20 cellular contexts compared by ENCODE assay signal in the genomic region with DNA sequence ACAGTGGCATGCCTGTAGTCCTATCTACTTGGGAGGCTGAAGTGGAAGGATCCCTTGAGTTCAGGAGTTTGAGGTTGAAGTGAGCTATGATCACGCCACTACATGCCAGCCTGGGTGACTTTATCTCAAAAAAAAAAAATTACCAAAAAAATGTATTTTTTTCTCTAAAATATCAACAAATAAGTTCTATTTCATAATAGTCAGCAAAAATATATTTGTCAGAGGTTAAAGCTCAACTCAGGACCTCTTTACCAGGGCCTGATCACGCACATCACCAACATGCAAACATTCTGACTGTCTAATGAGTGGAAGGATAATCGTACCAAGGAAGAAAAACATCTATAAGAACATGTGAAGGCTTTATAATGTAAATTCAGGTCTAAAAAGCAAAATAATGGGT.
DNase-seq lines count a peak whose midpoint lies in the region; ATAC-seq, FAIRE-seq and TF ChIP-seq lines count a peak whose summit lies in the region.
"Had no signal": no experiment of that assay in that cellular context is flagged by ENCODE, and none has a peak within 500 bp of the region (broad histone marks: within the 10 kb centered on the region; RNA-seq: fewer than 3 reads in every experiment).

No MANE protein-coding gene starts in this region.

- H4K20me1 ChIP-seq in IMR-90 (ENCODE audit: insufficient read depth, low read length) = no peaks in the 10 kb centered on the region
- H4K20me1 ChIP-seq: BLaER1 had no signal

- H2BK20ac ChIP-seq in IMR-90 (ENCODE audit: low read depth, low read length) = no peak overlapping the region

- H3K27ac ChIP-seq in A549 (no peak overlapping the region), IMR-90 (ENCODE audit: insufficient read depth, low read length) (no peak overlapping the region), mesendoderm (ENCODE audit: low read depth, low read length) (no peak overlapping the region), uterus (peak overlapping the region; percentile 82 to 85)
- H3K27ac ChIP-seq: BLaER1, C4-2B, GM23248 had no signal

- WGBS in A549 (ENCODE audit: missing lambda C conversion rate) = 94% methylated on average over 3 of the region's 3 CpGs
- WGBS in IMR-90 (ENCODE audit: extremely low coverage in 2 of 2, insufficient read length in 1 of 2), 2 experiments = no CpG with 5 or more reads among the region's 3 CpGs
- WGBS in mesendoderm (ENCODE audit: extremely low coverage, insufficient coverage, low lambda C conversion rate) = no CpG with 5 or more reads among the region's 3 CpGs

- intact Hi-C loops in IMR-90 (cut with micrococcal nuclease) (no loop called here), uterus (cut with DNase I; ENCODE audit: low total_unique reads) (no loop called here)

- H3K23ac ChIP-seq in IMR-90 (ENCODE audit: low read depth, low read length) (no peak overlapping the region), mesendoderm (ENCODE audit: low read length) (no peak overlapping the region)

- H3K9me1 ChIP-seq in IMR-90 (ENCODE audit: insufficient read depth, low read length) = 0 out of 2 replicates have a peak, but pooled peaks cover 2% of the 10 kb centered on the region

- no peaks in the 10 kb centered on the region for H3K27me3 Mint-ChIP-seq in T-helper 17 cell
- H3K27me3 Mint-ChIP-seq: B cell; CD4-positive, CD25-positive, alpha-beta regulatory T cell had no signal

- H4K8ac ChIP-seq in IMR-90 (ENCODE audit: low read depth in 2 of 2, low read length in 2 of 2) (no peak overlapping the region), mesendoderm (ENCODE audit: low read depth, low read length) (peak overlapping the region; percentile 56)

- no peak overlapping the region for H3K4me2 ChIP-seq in A549
- H3K4me2 ChIP-seq in IMR-90 (ENCODE audit: low read depth, low read length) = no peak overlapping the region
- H3K4me2 ChIP-seq in mesendoderm (ENCODE audit: low read length) = no peak overlapping the region
- H3K4me2 ChIP-seq: BLaER1 had no signal

- peaks cover 14% of the 10 kb centered on the region for H3K36me3 ChIP-seq in IMR-90 (ENCODE audit: control insufficient read depth, insufficient read depth, low read length)
- no peaks in the 10 kb centered on the region for H3K36me3 ChIP-seq in mesendoderm (ENCODE audit: control insufficient read depth, insufficient read depth, low read length)
- no peaks in the 10 kb centered on the region for H3K36me3 ChIP-seq in uterus

- no peak overlapping the region for H3K27ac Mint-ChIP-seq in T-helper 17 cell
- H3K27ac Mint-ChIP-seq: B cell; CD4-positive, CD25-positive, alpha-beta regulatory T cell; CD8-positive, alpha-beta T cell had no signal

- no peak overlapping the region for H4K91ac ChIP-seq in IMR-90 (ENCODE audit: insufficient read depth, low read depth, low read length)

- H3K79me2 ChIP-seq in mesendoderm (ENCODE audit: control insufficient read depth, insufficient read depth, low read length) = no peaks in the 10 kb centered on the region

- H3K79me1 ChIP-seq in IMR-90 (ENCODE audit: low read depth in 1 of 2, low read length in 2 of 2) (no peaks in the 10 kb centered on the region; a peak in 1 of 4 replicates), mesendoderm (ENCODE audit: low read length) (no peaks in the 10 kb centered on the region)

- no peak overlapping the region for H2AK9ac ChIP-seq in IMR-90 (replicated peaks; ENCODE audit: low read depth, low read length, poor library complexity)

- H3K27me3 ChIP-seq in IMR-90 (ENCODE audit: control insufficient read depth, insufficient read depth, low read length) = no peaks in the 10 kb centered on the region
- no peaks in the 10 kb centered on the region for H3K27me3 ChIP-seq in mesendoderm (ENCODE audit: insufficient read depth, low read length, poor library complexity)
- H3K27me3 ChIP-seq in uterus = no peaks in the 10 kb centered on the region
- H3K27me3 ChIP-seq: BLaER1 had no signal

- no peak overlapping the region for H2BK5ac ChIP-seq in IMR-90 (ENCODE audit: low read depth, low read length, poor library complexity, severe bottlenecking)
- H2BK5ac ChIP-seq in mesendoderm (ENCODE audit: low read length) = no peak overlapping the region

- H3K18ac ChIP-seq in IMR-90 (ENCODE audit: low read depth, low read length) (no peak overlapping the region), mesendoderm (ENCODE audit: low read length) (no peak overlapping the region)

- TF ChIP-seq POLR2A in A549 (IDR thresholded peaks at IDR 0.05; ENCODE audit: low read length) (no peak), IMR-90 (IDR thresholded peaks at IDR 0.05; ENCODE audit: low read depth, low read length) (no peak), uterus (IDR thresholded peaks at IDR 0.05) (no peak)

- H3K4me1 Mint-ChIP-seq in T-helper 17 cell = peaks cover 5% of the 10 kb centered on the region
- H3K4me1 Mint-ChIP-seq: B cell had no signal

- TF ChIP-seq CTCF in A549 (IDR thresholded peaks at IDR 0.05) (no peak), IMR-90 (conservative IDR thresholded peaks at IDR 0.05; ENCODE audit: low read depth, low read length) (no peak), uterus (IDR thresholded peaks at IDR 0.05) (no peak)

- CTCF ChIA-PET in A549 (lab: Yijun Ruan, JAX) = interaction anchor here (1.2 kb wide), 1 partner anchor 10 kb away, joined by 3 read pairs; no protein-coding TSS in a partner anchor
- CTCF ChIA-PET in IMR-90 (lab: Yijun Ruan, JAX) = no interaction called here

- no peak overlapping the region for H3K14ac ChIP-seq in IMR-90 (replicated peaks; ENCODE audit: low read depth, low read length)

- in situ Hi-C loops in IMR-90 (cut with MboI; ENCODE audit: low sequenced_read_pairs) = no loop called here

- H4K5ac ChIP-seq in IMR-90 (ENCODE audit: low read depth, low read length) (no peak overlapping the region), mesendoderm (ENCODE audit: low read length) (no peak overlapping the region)

- no peak overlapping the region for H3K9ac ChIP-seq in IMR-90 (ENCODE audit: low read depth, low read length)
- H3K9ac ChIP-seq in mesendoderm (ENCODE audit: low read length) = no peak overlapping the region
- H3K9ac ChIP-seq: BLaER1, GM23248 had no signal

- no peak overlapping the region for H2BK120ac ChIP-seq in IMR-90 (ENCODE audit: low read depth, low read length)
- no peak overlapping the region for H2BK120ac ChIP-seq in mesendoderm (ENCODE audit: low read depth, low read length)

- H3K56ac ChIP-seq in IMR-90 (ENCODE audit: extremely low read depth, insufficient read depth, low read length) (no peak overlapping the region), mesendoderm (ENCODE audit: low read length) (no peak overlapping the region)

- FAIRE-seq in A549 (lab: Jason Lieb, UNC) = no peak
- FAIRE-seq: G401.6, GM12892, H1 had no signal

- H2BK15ac ChIP-seq in IMR-90 (ENCODE audit: low read depth, low read length) (no peak overlapping the region), mesendoderm (replicated peaks; ENCODE audit: low read depth) (no peak overlapping the region)

- POLR2A ChIA-PET in A549 (lab: Yijun Ruan, JAX) (no interaction called here), IMR-90 (lab: Charles Lee; ENCODE audit: unreplicated experiment) (no interaction called here)

- no peak overlapping the region for H2AFZ ChIP-seq in IMR-90 (replicated peaks; ENCODE audit: low read length, poor library complexity)
- H2AFZ ChIP-seq: GM23248 had no signal

- H2AK5ac ChIP-seq in IMR-90 (ENCODE audit: low read depth, low read length) = no peak overlapping the region
- H2AK5ac ChIP-seq in mesendoderm (ENCODE audit: low read length) = no peak overlapping the region

- ATAC-seq in A549 (no peak), IMR-90 (ENCODE audit: low read depth) (no peak), GM21717 (IDR thresholded peaks at IDR 0.05; ENCODE audit: unreplicated experiment) (no peak), T-helper 17 cell (no peak)
- ATAC-seq: CD8-positive, alpha-beta T cell had no signal

- H3K4me1 ChIP-seq in A549 (no peaks in the 10 kb centered on the region), IMR-90 (ENCODE audit: control insufficient read depth, insufficient read depth, low read length) (peaks cover 2% of the 10 kb centered on the region), mesendoderm (ENCODE audit: control insufficient read depth, low read depth, low read length) (no peaks in the 10 kb centered on the region), uterus (peaks cover 4 to 7% of the 10 kb centered on the region in 2 donors)
- H3K4me1 ChIP-seq: BLaER1, Caco-2 had no signal

- no peak overlapping the region for H3K4me3 ChIP-seq in A549
- no peak overlapping the region for H3K4me3 ChIP-seq in IMR-90 (ENCODE audit: insufficient read depth, low read depth, low read length)
- no peak overlapping the region for H3K4me3 ChIP-seq in mesendoderm (ENCODE audit: low read length)
- no peak overlapping the region for H3K4me3 ChIP-seq in uterus
- H3K4me3 ChIP-seq: BLaER1, GM23248 had no signal

- no peaks in the 10 kb centered on the region for H3K9me3 ChIP-seq in A549
- no peaks in the 10 kb centered on the region for H3K9me3 ChIP-seq in IMR-90 (ENCODE audit: control insufficient read depth, insufficient read depth, low read length)
- H3K9me3 ChIP-seq in uterus = no peaks in the 10 kb centered on the region
- no peaks in the 10 kb centered on the region for H3K9me3 ChIP-seq in T-helper 17 cell (ENCODE audit: control insufficient read depth, low read length, poor library complexity, severe bottlenecking)
- H3K9me3 ChIP-seq: BLaER1, Caco-2 had no signal

- H3K4ac ChIP-seq in IMR-90 (ENCODE audit: low read depth, low read length) (no peak overlapping the region), mesendoderm (ENCODE audit: low read depth, low read length) (no peak overlapping the region)

- H3K36me3 Mint-ChIP-seq in T-helper 17 cell (ENCODE audit: low read depth) = peaks cover 13% of the 10 kb centered on the region

- no peak for TF ChIP-seq EP300 in A549 (IDR thresholded peaks at IDR 0.05)

- dilution Hi-C loops in IMR-90 (cut with HindIII; ENCODE audit: low sequenced_read_pairs, unreplicated experiment) = no loop called here

- DNase-seq in A549 (ENCODE audit: low read depth in 1 of 2, low spot score in 1 of 2) (no peak), IMR-90 (no peak), mesendoderm (no peak), uterus (no peak), T-helper 17 cell (no peak)
- DNase-seq: Caco-2; CD4-positive, CD25-positive, alpha-beta regulatory T cell; CD8-positive, alpha-beta T cell; DMS153; DND-41; GM23248; H7; HCEC 1CT had no signal

- no TSS peak for BruUV-seq in IMR-90 (replicated peaks; lab: Mats Ljungman, UMichigan)

- TF ChIP-seq RAD21 in A549 (conservative IDR thresholded peaks at IDR 0.05 in 1 of 2, IDR thresholded peaks at IDR 0.05 in 1 of 2) (no peak), IMR-90 (IDR thresholded peaks at IDR 0.05; ENCODE audit: low read length) (no peak)

- no peak overlapping the region for H3K4me3 Mint-ChIP-seq in T-helper 17 cell
- H3K4me3 Mint-ChIP-seq: B cell; CD4-positive, CD25-positive, alpha-beta regulatory T cell; CD8-positive, alpha-beta T cell had no signal

TF ChIP-seq in A549, 52 proteins besides CTCF, POLR2A, EP300 and RAD21:
- peak; percentile 62 for TF ChIP-seq MAFK (IDR thresholded peaks at IDR 0.05; ENCODE audit: partially characterized antibody)
- no peak for TF ChIP-seq HDAC2 (IDR thresholded peaks at IDR 0.05)
- TF ChIP-seq KDM5A (IDR thresholded peaks at IDR 0.05) = no peak

TF ChIP-seq in IMR-90, 13 proteins besides CTCF, POLR2A, EP300 and RAD21 (continues in another document):
- TF ChIP-seq RCOR1 (IDR thresholded peaks at IDR 0.05; ENCODE audit: insufficient replicate concordance, low read length) = no peak
- no peak for TF ChIP-seq CEBPB (IDR thresholded peaks at IDR 0.05; ENCODE audit: low read depth, low read length)
- TF ChIP-seq CHD1 (IDR thresholded peaks at IDR 0.05; ENCODE audit: low read depth, low read length) = no peak

Comparison
In these comparisons a context has a peak if more than half of its experiments do, and no peak if none do; other contexts are left out.
1. H3K27ac ChIP-seq: peak in uterus (2 of 2); none in A549 (0 of 2), IMR-90 (single experiment) and mesendoderm (single experiment).